8 cellular contexts compared by ENCODE assay signal in genomic region chr1:6343506-6344405, GRCh38. TPM values are rescaled to one million over a fixed set of nuclear protein-coding genes. Genes with fewer than 3 reads are reported as not detected.
DNase-seq lines count a peak whose midpoint lies in the region; ATAC-seq and TF ChIP-seq lines count a peak whose summit lies in the region.

No MANE protein-coding gene starts in this region.

- intact Hi-C loops in Right ventricle myocardium inferior (cut with DNase I) (loop anchor here (1.0 kb wide), 1 partner anchor 96 kb away; no protein-coding TSS in a partner anchor), cardiac septum (cut with DNase I) (loop anchor here (1.0 to 10.0 kb wide), 2 partner anchors 97 to 289 kb away; no protein-coding TSS in a partner anchor), left colon (cut with DNase I, micrococcal nuclease) (loop anchor here (2.0 to 10.0 kb wide), 2 partner anchors 51 to 97 kb away; partner anchors contain the start of gene ACOT7 (in 1 of the 2))

- DNase-seq in Right ventricle myocardium inferior (ENCODE audit: missing footprints) = no peak
- DNase-seq in cardiac septum (ENCODE audit: low spot score) = no peak
- DNase-seq in NCI-H128 (lab: John Stamatoyannopoulos, UW; ENCODE audit: unreplicated experiment) = peak; percentile 90
- peak in 33 of 61 donors; percentile 5 to 63 (median 23) for DNase-seq in caudate nucleus (lab: John Stamatoyannopoulos, UW)
- DNase-seq in left colon = peak; percentile 83 to 86
- peak; percentile 33 for DNase-seq in stimulated activated CD8-positive, alpha-beta memory T cell treated with anti-CD3 and anti-CD28 coated beads, Interleukin-12 subunit alpha, Interleukin-12 subunit beta, amount 100 ng/mL, for 1 hour (ENCODE audit: low read depth)

- ATAC-seq in Right ventricle myocardium inferior = peak; percentile 81
- peak; percentile 83 for ATAC-seq in left colon
- ATAC-seq in GM21723 (IDR thresholded peaks at IDR 0.05; ENCODE audit: unreplicated experiment) = no peak

- H3K27ac ChIP-seq in VCaP (peak overlapping the region; percentile 74), caudate nucleus (ENCODE audit: low read depth, low read length) (no peak overlapping the region)

- TF ChIP-seq CTCF in VCaP (conservative IDR thresholded peaks at IDR 0.05) = peak; percentile 99

RNA-seq across cellular contexts. Expression of gene ACOT7, which starts 49.8 kb away (rescaled TPM):
- 9.8 TPM for total RNA-seq in Right ventricle myocardium inferior
- 13.8 TPM for total RNA-seq in cardiac septum
- total RNA-seq in left colon = 10 to 100 TPM; 50.4 to 58.0 TPM

Comparison
In these comparisons a context has a peak if more than half of its experiments do, and no peak if none do; other contexts are left out.
1. DNase-seq: peak in NCI-H128 (single experiment), caudate nucleus (33 of 61), left colon (2 of 2) and stimulated activated CD8-positive, alpha-beta memory T cell treated with anti-CD3 and anti-CD28 coated beads, Interleukin-12 subunit alpha, Interleukin-12 subunit beta, amount 100 ng/mL, for 1 hour (single experiment); none in Right ventricle myocardium inferior (single experiment) and cardiac septum (single experiment).